Comparison of ENCODE assay signal across 12 cellular contexts in the genomic region with DNA sequence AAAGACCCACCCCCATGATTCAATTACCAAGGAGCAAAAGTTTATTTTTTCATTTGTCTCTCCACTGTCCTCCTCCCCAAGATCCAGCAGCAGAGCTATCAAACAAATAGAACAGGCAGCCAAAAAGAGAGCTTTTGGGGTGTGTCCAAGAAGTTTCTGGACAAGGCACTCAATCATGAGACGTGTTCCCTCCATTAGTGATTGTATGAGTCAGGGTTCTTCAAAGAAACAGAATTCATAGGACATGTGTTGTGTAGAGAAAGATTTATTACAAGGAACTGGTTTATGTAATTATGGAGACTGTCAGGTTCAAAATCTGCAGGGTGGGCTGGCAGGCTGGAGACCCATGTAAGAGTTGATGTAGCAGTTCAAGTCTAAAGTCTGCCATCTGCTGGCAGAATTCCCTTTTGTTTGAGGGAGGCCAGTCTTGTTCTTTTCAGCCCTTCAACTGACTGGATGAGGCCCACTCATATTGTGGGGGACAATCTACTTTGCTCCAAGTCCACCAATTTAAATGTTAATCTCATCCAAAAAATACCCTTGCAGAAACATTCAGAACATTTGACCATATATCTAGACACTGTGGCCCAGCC.
A peak's percentile ranks its signal among the peaks of the same experiment; 100 is the strongest.
DNase-seq lines count a peak whose midpoint lies in the region; ATAC-seq and TF ChIP-seq lines count a peak whose summit lies in the region.
"Had no signal": no experiment of that assay in that cellular context is flagged by ENCODE, and none has a peak within 500 bp of the region (broad histone marks: within the 10 kb centered on the region; RNA-seq: fewer than 3 reads in every experiment).

No MANE protein-coding gene starts in this region.

- H3K4me1 Mint-ChIP-seq in activated CD8-positive, alpha-beta T cell treated with anti-CD3 and anti-CD28 coated beads for 36 hours (ENCODE audit: low read depth), result no peaks in the 10 kb centered on the region
- H3K4me1 Mint-ChIP-seq in activated CD8-positive, alpha-beta T cell treated with anti-CD3 and anti-CD28 coated beads, Interleukin-2, amount 10 ng/mL, durations not matched to agents 7 days and 5 days (ENCODE audit: low read depth), result no peaks in the 10 kb centered on the region
- no peaks in the 10 kb centered on the region for H3K4me1 Mint-ChIP-seq in type B pancreatic cell (ENCODE audit: unreplicated experiment)
- H3K4me1 Mint-ChIP-seq: activated naive CD8-positive, alpha-beta T cell treated with anti-CD3 and anti-CD28 coated beads, Interleukin-2, amount 50 U/mL, for 24 hours; stimulated activated naive CD8-positive, alpha-beta T cell treated with anti-CD3 and anti-CD28 coated beads, Interleukin-15, amount 100 ng/mL, for 72 hours had no signal

- H3K27me3 ChIP-seq in NT2/D1 (ENCODE audit: insufficient read depth, insufficient read length) (no peaks in the 10 kb centered on the region), heart right ventricle (no peaks in the 10 kb centered on the region)
- H3K27me3 ChIP-seq: BLaER1 treated with 17β-estradiol and CSF1 and Interleukin-3, amounts not matched to agents 10 nM and 100 nM had no signal

- H3K9me3 ChIP-seq in NT2/D1 (ENCODE audit: insufficient read depth, low read length), result no peaks in the 10 kb centered on the region
- H3K9me3 ChIP-seq in heart right ventricle, result no peaks in the 10 kb centered on the region

- 62 to 74% methylated on average over 1 of the region's 1 CpG for WGBS in heart right ventricle, 2 donors

- peak; percentile 8 for DNase-seq in activated CD8-positive, alpha-beta T cell treated with anti-CD3 and anti-CD28 coated beads for 36 hours
- DNase-seq in activated CD8-positive, alpha-beta T cell treated with anti-CD3 and anti-CD28 coated beads, Interleukin-2, amount 10 ng/mL, durations not matched to agents 7 days and 5 days, result no peak
- DNase-seq in NT2/D1 (ENCODE audit: low read depth, low spot score) (peak; percentile 3), epithelial cell of proximal tubule (ENCODE audit: low read depth) (no peak), type B pancreatic cell (ENCODE audit: extremely low spot score, unreplicated experiment) (no peak), heart right ventricle (no peak), NCI-H2196 (lab: John Stamatoyannopoulos, UW; ENCODE audit: unreplicated experiment) (no peak)
- DNase-seq: activated naive CD8-positive, alpha-beta T cell treated with anti-CD3 and anti-CD28 coated beads, Interleukin-2, amount 50 U/mL, for 24 hours; stimulated activated naive CD8-positive, alpha-beta T cell treated with anti-CD3 and anti-CD28 coated beads, Interleukin-15, amount 100 ng/mL, for 72 hours had no signal

- no peaks in the 10 kb centered on the region for H3K27me3 Mint-ChIP-seq in activated CD8-positive, alpha-beta T cell treated with anti-CD3 and anti-CD28 coated beads for 36 hours
- no peaks in the 10 kb centered on the region for H3K27me3 Mint-ChIP-seq in activated CD8-positive, alpha-beta T cell treated with anti-CD3 and anti-CD28 coated beads, Interleukin-2, amount 10 ng/mL, durations not matched to agents 7 days and 5 days (ENCODE audit: low read depth)
- H3K27me3 Mint-ChIP-seq in type B pancreatic cell, result peaks cover 3% of the 10 kb centered on the region
- H3K27me3 Mint-ChIP-seq: activated naive CD8-positive, alpha-beta T cell treated with anti-CD3 and anti-CD28 coated beads, Interleukin-2, amount 50 U/mL, for 24 hours; stimulated activated naive CD8-positive, alpha-beta T cell treated with anti-CD3 and anti-CD28 coated beads, Interleukin-15, amount 100 ng/mL, for 72 hours had no signal

- H3K36me3 ChIP-seq in NT2/D1 (ENCODE audit: insufficient read depth, insufficient read length, low read length), result no peaks in the 10 kb centered on the region
- no peaks in the 10 kb centered on the region for H3K36me3 ChIP-seq in heart right ventricle
- H3K36me3 ChIP-seq: BLaER1 treated with 17β-estradiol and CSF1 and Interleukin-3, amounts not matched to agents 10 nM and 100 nM had no signal

- H3K4me3 ChIP-seq in NT2/D1 (ENCODE audit: insufficient read length, low read depth) (no peak overlapping the region), epithelial cell of proximal tubule (ENCODE audit: low read depth, low read length) (no peak overlapping the region), heart right ventricle (no peak overlapping the region)
- H3K4me3 ChIP-seq: BLaER1 treated with 17β-estradiol and CSF1 and Interleukin-3, amounts not matched to agents 10 nM and 100 nM had no signal

- CTCF ChIA-PET in activated CD8-positive, alpha-beta T cell treated with anti-CD3 and anti-CD28 coated beads for 36 hours (lab: Charles Lee), result no interaction called here
- CTCF ChIA-PET in activated CD8-positive, alpha-beta T cell treated with anti-CD3 and anti-CD28 coated beads, Interleukin-2, amount 10 ng/mL, durations not matched to agents 7 days and 5 days (lab: Charles Lee), result no interaction called here

- H3K27ac ChIP-seq in heart right ventricle, result no peak overlapping the region

- peaks cover 4% of the 10 kb centered on the region for H3K9me3 Mint-ChIP-seq in activated CD8-positive, alpha-beta T cell treated with anti-CD3 and anti-CD28 coated beads for 36 hours
- H3K9me3 Mint-ChIP-seq in activated CD8-positive, alpha-beta T cell treated with anti-CD3 and anti-CD28 coated beads, Interleukin-2, amount 10 ng/mL, durations not matched to agents 7 days and 5 days (ENCODE audit: insufficient read depth), result no peaks in the 10 kb centered on the region
- peaks cover 4% of the 10 kb centered on the region for H3K9me3 Mint-ChIP-seq in type B pancreatic cell
- H3K9me3 Mint-ChIP-seq: activated naive CD8-positive, alpha-beta T cell treated with anti-CD3 and anti-CD28 coated beads, Interleukin-2, amount 50 U/mL, for 24 hours had no signal

- POLR2A ChIA-PET in activated CD8-positive, alpha-beta T cell treated with anti-CD3 and anti-CD28 coated beads for 36 hours (lab: Charles Lee), result no interaction called here
- POLR2A ChIA-PET in activated CD8-positive, alpha-beta T cell treated with anti-CD3 and anti-CD28 coated beads, Interleukin-2, amount 10 ng/mL, durations not matched to agents 7 days and 5 days (lab: Charles Lee), result no interaction called here

- no peaks in the 10 kb centered on the region for H3K36me3 Mint-ChIP-seq in activated CD8-positive, alpha-beta T cell treated with anti-CD3 and anti-CD28 coated beads for 36 hours (ENCODE audit: low read depth)
- no peaks in the 10 kb centered on the region for H3K36me3 Mint-ChIP-seq in activated CD8-positive, alpha-beta T cell treated with anti-CD3 and anti-CD28 coated beads, Interleukin-2, amount 10 ng/mL, durations not matched to agents 7 days and 5 days (ENCODE audit: low read depth)
- H3K36me3 Mint-ChIP-seq in type B pancreatic cell, result no peaks in the 10 kb centered on the region

- no peak for ATAC-seq in activated CD8-positive, alpha-beta T cell treated with anti-CD3 and anti-CD28 coated beads for 36 hours
- no peak for ATAC-seq in activated CD8-positive, alpha-beta T cell treated with anti-CD3 and anti-CD28 coated beads, Interleukin-2, amount 10 ng/mL, durations not matched to agents 7 days and 5 days
- ATAC-seq in heart right ventricle, result no peak
- no peak for ATAC-seq in HG03095 (IDR thresholded peaks at IDR 0.05; ENCODE audit: unreplicated experiment)
- ATAC-seq: activated CD4-positive, CD25-positive, alpha-beta regulatory T cell treated with anti-CD3 and anti-CD28 coated beads, Interleukin-2, amount 50 U/mL, for 24 hours; activated naive CD8-positive, alpha-beta T cell treated with anti-CD3 and anti-CD28 coated beads, Interleukin-2, amount 50 U/mL, for 24 hours; stimulated activated naive CD8-positive, alpha-beta T cell treated with anti-CD3 and anti-CD28 coated beads, Interleukin-15, amount 100 ng/mL, for 72 hours had no signal

- TF ChIP-seq CTCF in activated CD8-positive, alpha-beta T cell treated with anti-CD3 and anti-CD28 coated beads for 36 hours (IDR thresholded peaks at IDR 0.05), result no peak
- TF ChIP-seq CTCF in epithelial cell of proximal tubule (conservative IDR thresholded peaks at IDR 0.05; ENCODE audit: low read depth, low read length) (peak; percentile 32), type B pancreatic cell (conservative IDR thresholded peaks at IDR 0.05) (peak; percentile 43), heart right ventricle (IDR thresholded peaks at IDR 0.05) (peak in 2 of 9 donors; percentile 28 to 39)

- no peak overlapping the region for H3K4me3 Mint-ChIP-seq in activated CD8-positive, alpha-beta T cell treated with anti-CD3 and anti-CD28 coated beads for 36 hours
- H3K4me3 Mint-ChIP-seq in activated CD8-positive, alpha-beta T cell treated with anti-CD3 and anti-CD28 coated beads, Interleukin-2, amount 10 ng/mL, durations not matched to agents 7 days and 5 days, result no peak overlapping the region
- no peak overlapping the region for H3K4me3 Mint-ChIP-seq in type B pancreatic cell
- H3K4me3 Mint-ChIP-seq: activated naive CD8-positive, alpha-beta T cell treated with anti-CD3 and anti-CD28 coated beads, Interleukin-2, amount 50 U/mL, for 24 hours; stimulated activated naive CD8-positive, alpha-beta T cell treated with anti-CD3 and anti-CD28 coated beads, Interleukin-15, amount 100 ng/mL, for 72 hours had no signal

- H3K4me1 ChIP-seq in NT2/D1 (ENCODE audit: insufficient read depth, insufficient read length) (no peaks in the 10 kb centered on the region), heart right ventricle (no peaks in the 10 kb centered on the region)

- H3K27ac Mint-ChIP-seq in activated CD8-positive, alpha-beta T cell treated with anti-CD3 and anti-CD28 coated beads for 36 hours, result no peak overlapping the region
- H3K27ac Mint-ChIP-seq in activated CD8-positive, alpha-beta T cell treated with anti-CD3 and anti-CD28 coated beads, Interleukin-2, amount 10 ng/mL, durations not matched to agents 7 days and 5 days, result no peak overlapping the region
- H3K27ac Mint-ChIP-seq in type B pancreatic cell, result no peak overlapping the region
- H3K27ac Mint-ChIP-seq: activated naive CD8-positive, alpha-beta T cell treated with anti-CD3 and anti-CD28 coated beads, Interleukin-2, amount 50 U/mL, for 24 hours; stimulated activated naive CD8-positive, alpha-beta T cell treated with anti-CD3 and anti-CD28 coated beads, Interleukin-15, amount 100 ng/mL, for 72 hours had no signal

- no peak overlapping the region for H3K9ac ChIP-seq in NT2/D1 (ENCODE audit: insufficient read length, low read depth)
- H3K9ac ChIP-seq: BLaER1 treated with 17β-estradiol and CSF1 and Interleukin-3, amounts not matched to agents 10 nM and 100 nM had no signal

- intact Hi-C loops in activated CD8-positive, alpha-beta T cell treated with anti-CD3 and anti-CD28 coated beads for 36 hours (cut with micrococcal nuclease), result no loop called here
- intact Hi-C loops in heart right ventricle (cut with DNase I), result no loop called here

Comparison
In these comparisons a context has a peak if more than half of its experiments do, and no peak if none do; other contexts are left out.
1. DNase-seq: peak in activated CD8-positive, alpha-beta T cell treated with anti-CD3 and anti-CD28 coated beads for 36 hours (single experiment) and NT2/D1 (single experiment); none in activated CD8-positive, alpha-beta T cell treated with anti-CD3 and anti-CD28 coated beads, Interleukin-2, amount 10 ng/mL, durations not matched to agents 7 days and 5 days (single experiment), epithelial cell of proximal tubule (single experiment), type B pancreatic cell (single experiment), heart right ventricle (0 of 2) and NCI-H2196 (single experiment).